In genomic region chr1:2314297-2314802, GRCh38 we compare ENCODE assay signal across 8 cellular contexts.
DNase-seq lines count a peak whose midpoint lies in the region; ATAC-seq and TF ChIP-seq lines count a peak whose summit lies in the region.

No MANE protein-coding gene starts in this region.

- H3K27ac ChIP-seq in SK-N-MC = peak overlapping the region; percentile 80

- H3K9me3 Mint-ChIP-seq in naive thymus-derived CD8-positive, alpha-beta T cell = no peaks in the 10 kb centered on the region
- no peaks in the 10 kb centered on the region for H3K9me3 Mint-ChIP-seq in activated T-helper 1 cell treated with anti-CD3 and anti-CD28 coated beads, Interleukin-12 subunit alpha, Interleukin-12 subunit beta, Interleukin-2, Interleukin-4 antibody, amounts not matched to agents 30 ng/mL and 10 ng/mL and 1 ng/mL, durations not matched to agents 14 hours and 24 hours and 36 hours

- H3K27me3 Mint-ChIP-seq in naive thymus-derived CD8-positive, alpha-beta T cell = no peaks in the 10 kb centered on the region
- no peaks in the 10 kb centered on the region for H3K27me3 Mint-ChIP-seq in activated T-helper 1 cell treated with anti-CD3 and anti-CD28 coated beads, Interleukin-12 subunit alpha, Interleukin-12 subunit beta, Interleukin-2, Interleukin-4 antibody, amounts not matched to agents 30 ng/mL and 10 ng/mL and 1 ng/mL, durations not matched to agents 14 hours and 24 hours and 36 hours (ENCODE audit: insufficient read depth)

- no peaks in the 10 kb centered on the region for H3K9me3 ChIP-seq in SK-N-MC (ENCODE audit: low read depth, low read length)

- H3K4me3 ChIP-seq in SK-N-MC = peak overlapping the region; percentile 76
- H3K4me3 ChIP-seq in fibroblast of mammary gland (ENCODE audit: control insufficient read depth, low read depth, low read length) = peak overlapping the region; percentile 28

- no peaks in the 10 kb centered on the region; the same call in 1 of the 2 replicates for H3K36me3 ChIP-seq in SK-N-MC (ENCODE audit: insufficient read depth, low read length)

- DNase-seq in NCI-H748 (lab: John Stamatoyannopoulos, UW; ENCODE audit: unreplicated experiment) (peak; percentile 23), NCI-H748 treated with DMSO at 0.1 percent for 48 hours (lab: John Stamatoyannopoulos, UW) (no peak), SK-N-MC (ENCODE audit: low read depth, low spot score) (no peak), fibroblast of mammary gland (ENCODE audit: low read depth) (no peak), middle frontal gyrus (ENCODE audit: extremely low spot score, low spot score) (no peak)
- DNase-seq in naive thymus-derived CD8-positive, alpha-beta T cell = peak in 3 of 10 donors; percentile 32 to 51 (median 48)
- DNase-seq in activated T-helper 1 cell treated with anti-CD3 and anti-CD28 coated beads, Interleukin-12 subunit alpha, Interleukin-12 subunit beta, Interleukin-2, Interleukin-4 antibody, amounts not matched to agents 30 ng/mL and 10 ng/mL and 1 ng/mL, durations not matched to agents 14 hours and 24 hours and 36 hours (ENCODE audit: low spot score) = no peak

- peak overlapping the region; percentile 72 for H3K9ac ChIP-seq in SK-N-MC (ENCODE audit: insufficient read length)

- H3K36me3 Mint-ChIP-seq in naive thymus-derived CD8-positive, alpha-beta T cell = no peaks in the 10 kb centered on the region
- no peaks in the 10 kb centered on the region for H3K36me3 Mint-ChIP-seq in activated T-helper 1 cell treated with anti-CD3 and anti-CD28 coated beads, Interleukin-12 subunit alpha, Interleukin-12 subunit beta, Interleukin-2, Interleukin-4 antibody, amounts not matched to agents 30 ng/mL and 10 ng/mL and 1 ng/mL, durations not matched to agents 14 hours and 24 hours and 36 hours (ENCODE audit: low read depth)

- H3K4me3 Mint-ChIP-seq in naive thymus-derived CD8-positive, alpha-beta T cell = peak overlapping the region in 1 of 10 donors; percentile 52
- no peak overlapping the region for H3K4me3 Mint-ChIP-seq in activated T-helper 1 cell treated with anti-CD3 and anti-CD28 coated beads, Interleukin-12 subunit alpha, Interleukin-12 subunit beta, Interleukin-2, Interleukin-4 antibody, amounts not matched to agents 30 ng/mL and 10 ng/mL and 1 ng/mL, durations not matched to agents 14 hours and 24 hours and 36 hours

- H3K4me1 Mint-ChIP-seq in naive thymus-derived CD8-positive, alpha-beta T cell = peaks cover 4 to 49% (median 30%) of the 10 kb centered on the region in 4 donors
- H3K4me1 Mint-ChIP-seq in activated T-helper 1 cell treated with anti-CD3 and anti-CD28 coated beads, Interleukin-12 subunit alpha, Interleukin-12 subunit beta, Interleukin-2, Interleukin-4 antibody, amounts not matched to agents 30 ng/mL and 10 ng/mL and 1 ng/mL, durations not matched to agents 14 hours and 24 hours and 36 hours (ENCODE audit: low read depth) = no peaks in the 10 kb centered on the region

- no peak for TF ChIP-seq CTCF in fibroblast of mammary gland (conservative IDR thresholded peaks at IDR 0.05; ENCODE audit: control insufficient read depth, insufficient read depth, low read depth, low read length)

- ATAC-seq in naive thymus-derived CD8-positive, alpha-beta T cell = peak; percentile 19 to 25
- no peak for ATAC-seq in GM21786 (IDR thresholded peaks at IDR 0.05; ENCODE audit: unreplicated experiment)

- peak overlapping the region in 6 of 10 donors; percentile 74 to 95 (median 80) for H3K27ac Mint-ChIP-seq in naive thymus-derived CD8-positive, alpha-beta T cell
- no peak overlapping the region for H3K27ac Mint-ChIP-seq in activated T-helper 1 cell treated with anti-CD3 and anti-CD28 coated beads, Interleukin-12 subunit alpha, Interleukin-12 subunit beta, Interleukin-2, Interleukin-4 antibody, amounts not matched to agents 30 ng/mL and 10 ng/mL and 1 ng/mL, durations not matched to agents 14 hours and 24 hours and 36 hours

- POLR2A ChIA-PET in naive thymus-derived CD8-positive, alpha-beta T cell (lab: Charles Lee) = interaction anchor here (1.1 to 9.4 kb wide), 8 partner anchors 14 to 125 kb away, joined by 3 to 112 read pairs (median 24); partner anchors contain the start of genes FAAP20 and SKI

- intact Hi-C loops in activated T-helper 1 cell treated with anti-CD3 and anti-CD28 coated beads, Interleukin-12 subunit alpha, Interleukin-12 subunit beta, Interleukin-2, Interleukin-4 antibody, amounts not matched to agents 30 ng/mL and 10 ng/mL and 1 ng/mL, durations not matched to agents 14 hours and 24 hours and 36 hours (cut with micrococcal nuclease) = loop anchor here (2.0 kb wide), 2 partner anchors 14 to 24 kb away; no protein-coding TSS in a partner anchor
